Comparison of ENCODE assay signal across 22 cellular contexts in genomic region chr13:92414851-92415250, GRCh38.
DNase-seq lines count a peak whose midpoint lies in the region; ATAC-seq and TF ChIP-seq lines count a peak whose summit lies in the region.
"Had no signal": no experiment of that assay in that cellular context is flagged by ENCODE, and none has a peak within 500 bp of the region (broad histone marks: within the 10 kb centered on the region; RNA-seq: fewer than 3 reads in every experiment).

No MANE protein-coding gene starts in this region.

- no peak overlapping the region for H2AFZ ChIP-seq in mammary epithelial cell (ENCODE audit: low read depth, low read length)

- DNase-seq in T47D (ENCODE audit: low read depth in 1 of 2, low spot score in 1 of 2) (peak; percentile 4 to 81), mammary epithelial cell (no peak), Caco-2 (peak; percentile 49 to 63), NCI-H146 treated with DMSO at 0.1 percent for 48 hours (lab: John Stamatoyannopoulos, UW; ENCODE audit: unreplicated experiment) (peak; percentile 83), NOMO-1 treated with dmso at 0.1 percent for 144 hours (lab: John Stamatoyannopoulos, UW; ENCODE audit: unreplicated experiment) (no peak), lower lobe of right lung (no peak)
- DNase-seq: 8988T; ACHN; BE2C; C1 segment of cervical spinal cord; CD4-positive, alpha-beta memory T cell; CD4-positive, CD25-positive, alpha-beta regulatory T cell; CD8-positive, alpha-beta memory T cell; DMS 273 treated with DMSO at 0.1 percent for 48 hours; DMS153; DMS79; DND-41; EL; GDM1 had no signal

- peak overlapping the region; percentile 44 for H3K4me3 Mint-ChIP-seq in Caco-2 (ENCODE audit: unreplicated experiment)
- H3K4me3 Mint-ChIP-seq: CD14-positive monocyte; CD4-positive, alpha-beta memory T cell; CD4-positive, CD25-positive, alpha-beta regulatory T cell; CD8-positive, alpha-beta memory T cell had no signal

- no TSS peak for BruUV-seq in mammary epithelial cell (replicated peaks; lab: Mats Ljungman, UMichigan)
- no TSS peak for BruUV-seq in Caco-2 (replicated peaks; lab: Mats Ljungman, UMichigan)

- H4K20me1 ChIP-seq in mammary epithelial cell (ENCODE audit: insufficient read depth, low read length) = no peaks in the 10 kb centered on the region
- H4K20me1 ChIP-seq: BLaER1 had no signal

- H3K27ac ChIP-seq in mammary epithelial cell (ENCODE audit: insufficient read depth, low read depth, low read length) (no peak overlapping the region), lower lobe of right lung (no peak overlapping the region)
- H3K27ac ChIP-seq: BLaER1 had no signal

- peak overlapping the region; percentile 83 for H3K27ac Mint-ChIP-seq in Caco-2 (ENCODE audit: unreplicated experiment)
- H3K27ac Mint-ChIP-seq: CD14-positive monocyte; CD4-positive, alpha-beta memory T cell; CD4-positive, CD25-positive, alpha-beta regulatory T cell; CD8-positive, alpha-beta memory T cell had no signal

- no peaks in the 10 kb centered on the region for H3K36me3 ChIP-seq in mammary epithelial cell (ENCODE audit: insufficient read depth, low read length)
- H3K36me3 ChIP-seq in Caco-2 (ENCODE audit: control insufficient read depth, insufficient read depth, low read length) = no peaks in the 10 kb centered on the region
- H3K36me3 ChIP-seq in lower lobe of right lung = no peaks in the 10 kb centered on the region
- H3K36me3 ChIP-seq: BE2C, BLaER1 had no signal

- in situ Hi-C loops in T47D (cut with HindIII; ENCODE audit: low pct_unique_long_range_greater_than_20kb, low sequenced_read_pairs) = no loop called here
- in situ Hi-C loops in mammary epithelial cell (cut with MboI; ENCODE audit: low sequenced_read_pairs in 2 of 2) = no loop called here

- dilution Hi-C loops in mammary epithelial cell (cut with HindIII; ENCODE audit: low sequenced_read_pairs) = no loop called here

- H3K9ac ChIP-seq in mammary epithelial cell (ENCODE audit: insufficient read depth, low read length) = no peak overlapping the region
- H3K9ac ChIP-seq: BLaER1 had no signal

- H3K4me1 ChIP-seq in mammary epithelial cell (ENCODE audit: insufficient read depth, low read length) = no peaks in the 10 kb centered on the region
- H3K4me1 ChIP-seq in Caco-2 = peaks cover 22% of the 10 kb centered on the region
- no peaks in the 10 kb centered on the region for H3K4me1 ChIP-seq in lower lobe of right lung
- H3K4me1 ChIP-seq: BE2C, BLaER1 had no signal

- intact Hi-C loops in mammary epithelial cell (cut with micrococcal nuclease) (no loop called here), Caco-2 (cut with micrococcal nuclease; ENCODE audit: unreplicated experiment) (no loop called here), lower lobe of right lung (cut with DNase I) (no loop called here)

- H3K9me3 ChIP-seq in mammary epithelial cell (replicated peaks; ENCODE audit: insufficient read depth, low read length) = no peaks in the 10 kb centered on the region
- 0 out of 2 replicates have a peak, but pooled peaks cover 5% of the 10 kb centered on the region for H3K9me3 ChIP-seq in Caco-2
- H3K9me3 ChIP-seq in lower lobe of right lung = no peaks in the 10 kb centered on the region
- H3K9me3 ChIP-seq: BE2C, BLaER1 had no signal

- TF ChIP-seq CTCF in mammary epithelial cell (conservative IDR thresholded peaks at IDR 0.05 in 1 of 2, IDR thresholded peaks at IDR 0.05 in 1 of 2; ENCODE audit: extremely low read depth in 1 of 2, insufficient read depth in 1 of 2, low read depth in 1 of 2, low read length in 2 of 2) (no peak), Caco-2 (IDR thresholded peaks at IDR 0.05; ENCODE audit: insufficient read depth in 1 of 2, low read depth in 1 of 2, low read length in 1 of 2, severe bottlenecking in 1 of 2, unreplicated experiment in 1 of 2) (no peak), lower lobe of right lung (IDR thresholded peaks at IDR 0.05) (no peak)

- H3K36me3 Mint-ChIP-seq in Caco-2 (ENCODE audit: insufficient read depth, unreplicated experiment) = no peaks in the 10 kb centered on the region
- H3K36me3 Mint-ChIP-seq: CD14-positive monocyte; CD4-positive, alpha-beta memory T cell; CD4-positive, CD25-positive, alpha-beta regulatory T cell; CD8-positive, alpha-beta memory T cell had no signal

- H3K4me2 ChIP-seq in mammary epithelial cell (ENCODE audit: insufficient read depth, low read depth, low read length) = no peak overlapping the region
- H3K4me2 ChIP-seq: BLaER1 had no signal

- POLR2A ChIA-PET in Caco-2 (lab: Charles Lee) = no interaction called here

- WGBS in mammary epithelial cell (ENCODE audit: low coverage, missing lambda C conversion rate) = 52% methylated on average over 4 of the region's 4 CpGs

- ATAC-seq in lower lobe of right lung = no peak
- ATAC-seq: GM12878 had no signal

- no peak overlapping the region for H3K4me3 ChIP-seq in mammary epithelial cell (replicated peaks in 1 of 3; ENCODE audit: insufficient read depth in 1 of 3, low read depth in 2 of 3, low read length in 3 of 3)
- H3K4me3 ChIP-seq in Caco-2 (ENCODE audit: low read depth, low read length) = no peak overlapping the region
- no peak overlapping the region for H3K4me3 ChIP-seq in lower lobe of right lung
- H3K4me3 ChIP-seq: BLaER1, GM12878 had no signal

- CTCF ChIA-PET in mammary epithelial cell (lab: Charles Lee; ENCODE audit: low non-redundant PET) = no interaction called here
- CTCF ChIA-PET in Caco-2 (lab: Charles Lee) = interaction anchor here (0.8 kb wide), 1 partner anchor 17 kb away, joined by 3 read pairs; no protein-coding TSS in a partner anchor

- H3K27me3 Mint-ChIP-seq in Caco-2 (ENCODE audit: insufficient read depth, unreplicated experiment) = no peaks in the 10 kb centered on the region
- H3K27me3 Mint-ChIP-seq: CD4-positive, alpha-beta memory T cell; CD4-positive, CD25-positive, alpha-beta regulatory T cell; CD8-positive, alpha-beta memory T cell had no signal

- H3K9me3 Mint-ChIP-seq in Caco-2 (ENCODE audit: unreplicated experiment) = peaks cover 22% of the 10 kb centered on the region

- H3K27me3 ChIP-seq in mammary epithelial cell (ENCODE audit: insufficient read depth, low read length) (no peaks in the 10 kb centered on the region), Caco-2 (replicated peaks; ENCODE audit: control insufficient read depth, insufficient read depth, low read length) (no peaks in the 10 kb centered on the region), lower lobe of right lung (ENCODE audit: low read depth) (no peaks in the 10 kb centered on the region)
- H3K27me3 ChIP-seq: BE2C, BLaER1 had no signal

- H3K79me2 ChIP-seq in mammary epithelial cell (ENCODE audit: insufficient read depth, low read length) = no peaks in the 10 kb centered on the region

- peaks cover 33% of the 10 kb centered on the region for H3K4me1 Mint-ChIP-seq in Caco-2 (ENCODE audit: low read depth, unreplicated experiment)
- H3K4me1 Mint-ChIP-seq: CD14-positive monocyte; CD4-positive, alpha-beta memory T cell; CD4-positive, CD25-positive, alpha-beta regulatory T cell; CD8-positive, alpha-beta memory T cell had no signal

Comparison
In these comparisons a context has a peak if more than half of its experiments do, and no peak if none do; other contexts are left out.
1. DNase-seq: peak in T47D (2 of 2), Caco-2 (2 of 2) and NCI-H146 treated with DMSO at 0.1 percent for 48 hours (single experiment); none in mammary epithelial cell (single experiment), NOMO-1 treated with dmso at 0.1 percent for 144 hours (single experiment) and lower lobe of right lung (single experiment).